Comparison of ENCODE assay signal across 14 cellular contexts in genomic region chr9:136536721-136537241, GRCh38. TPM values are rescaled to one million over a fixed set of nuclear protein-coding genes. Genes with fewer than 3 reads are reported as not detected.
DNase-seq lines count a peak whose midpoint lies in the region; ATAC-seq and TF ChIP-seq lines count a peak whose summit lies in the region.
"Had no signal": no experiment of that assay in that cellular context is flagged by ENCODE, and none has a peak within 500 bp of the region (broad histone marks: within the 10 kb centered on the region; RNA-seq: fewer than 3 reads in every experiment).

No MANE protein-coding gene starts in this region.

- no peak overlapping the region for H3K27ac Mint-ChIP-seq in activated T-cell treated with anti-CD3 and anti-CD28 coated beads, Interleukin-2, amount 50 U/mL, for 72 hours

- H3K27me3 ChIP-seq in DOHH2 (ENCODE audit: control insufficient read depth, low read length), result no peaks in the 10 kb centered on the region
- no peaks in the 10 kb centered on the region for H3K27me3 ChIP-seq in WERI-Rb-1 (ENCODE audit: insufficient read depth, low read depth, severe bottlenecking)
- H3K27me3 ChIP-seq in foreskin keratinocyte, result no peaks in the 10 kb centered on the region
- H3K27me3 ChIP-seq in A673 (replicated peaks; ENCODE audit: insufficient read depth, low read depth, low read length, poor library complexity), result no peaks in the 10 kb centered on the region
- H3K27me3 ChIP-seq: tibial nerve had no signal

- H3K27me3 Mint-ChIP-seq in activated T-cell treated with anti-CD3 and anti-CD28 coated beads, Interleukin-2, amount 50 U/mL, for 72 hours (ENCODE audit: low read depth), result no peaks in the 10 kb centered on the region
- H3K27me3 Mint-ChIP-seq: activated CD4-positive, alpha-beta memory T cell treated with anti-CD3 and anti-CD28 coated beads for 36 hours had no signal

- peaks cover 5% of the 10 kb centered on the region; the same call in 1 of the 2 replicates for H3F3A ChIP-seq in DOHH2 (ENCODE audit: control insufficient read depth, insufficient read depth)

- H3K4me1 ChIP-seq in DOHH2 (ENCODE audit: control insufficient read depth, low read length), result peaks cover 51% of the 10 kb centered on the region
- H3K4me1 ChIP-seq in foreskin keratinocyte, result peaks cover 16% of the 10 kb centered on the region
- peaks cover 2% of the 10 kb centered on the region for H3K4me1 ChIP-seq in A673 (ENCODE audit: insufficient read depth, low read length, poor library complexity, severe bottlenecking)

- intact Hi-C loops in A673 (cut with micrococcal nuclease; ENCODE audit: unreplicated experiment), result no loop called here

- BruUV-seq in A673 (replicated peaks; lab: Mats Ljungman, UMichigan), result no TSS peak

- no peaks in the 10 kb centered on the region for H3K9me2 ChIP-seq in DOHH2 (replicated peaks; ENCODE audit: control insufficient read depth, low read length)

- H3K79me2 ChIP-seq in DOHH2 (ENCODE audit: control insufficient read depth, low read length), result peaks cover 49% of the 10 kb centered on the region

- H3K27ac ChIP-seq in 22Rv1, result no peak overlapping the region
- H3K27ac ChIP-seq in DOHH2 (ENCODE audit: low read depth, low read length), result no peak overlapping the region
- no peak overlapping the region for H3K27ac ChIP-seq in WERI-Rb-1
- no peak overlapping the region for H3K27ac ChIP-seq in foreskin keratinocyte
- no peak overlapping the region for H3K27ac ChIP-seq in A673 (ENCODE audit: low read depth, low read length, poor library complexity, severe bottlenecking)

- peaks cover 0 to 12% of the 10 kb centered on the region in 2 donors for H3K36me3 Mint-ChIP-seq in activated T-cell treated with anti-CD3 and anti-CD28 coated beads, Interleukin-2, amount 50 U/mL, for 72 hours (ENCODE audit: insufficient read depth in 2 of 2)

- H3K4me1 Mint-ChIP-seq in activated T-cell treated with anti-CD3 and anti-CD28 coated beads, Interleukin-2, amount 50 U/mL, for 72 hours (ENCODE audit: low read depth), result peaks cover 76% of the 10 kb centered on the region

- H3K9me3 Mint-ChIP-seq in activated T-cell treated with anti-CD3 and anti-CD28 coated beads, Interleukin-2, amount 50 U/mL, for 72 hours, result no peaks in the 10 kb centered on the region
- H3K9me3 Mint-ChIP-seq: activated CD4-positive, alpha-beta memory T cell treated with anti-CD3 and anti-CD28 coated beads for 36 hours had no signal

- no peak overlapping the region for H3K4me2 ChIP-seq in DOHH2 (ENCODE audit: low read length)

- H3K4me3 Mint-ChIP-seq in activated T-cell treated with anti-CD3 and anti-CD28 coated beads, Interleukin-2, amount 50 U/mL, for 72 hours, result peak overlapping the region in 1 of 2 donors; percentile 9
- H3K4me3 Mint-ChIP-seq: activated CD4-positive, alpha-beta memory T cell treated with anti-CD3 and anti-CD28 coated beads for 36 hours had no signal

- peaks cover 27% of the 10 kb centered on the region for H4K20me1 ChIP-seq in DOHH2 (ENCODE audit: control insufficient read depth, insufficient read depth, low read depth, low read length)

- H3K36me3 ChIP-seq in DOHH2 (ENCODE audit: control insufficient read depth, low read length), result peaks cover 13% of the 10 kb centered on the region; the same call in 1 of the 2 replicates
- peaks cover 41% of the 10 kb centered on the region for H3K36me3 ChIP-seq in WERI-Rb-1
- H3K36me3 ChIP-seq in A673 (ENCODE audit: insufficient read depth, low read length, poor library complexity, severe bottlenecking), result peaks cover 5% of the 10 kb centered on the region

- no peak for DNase-seq in WERI-Rb-1
- DNase-seq in foreskin keratinocyte, result no peak
- no peak for DNase-seq in activated T-cell treated with anti-CD3 and anti-CD28 coated beads, Interleukin-2, amount 50 U/mL, for 72 hours
- no peak for DNase-seq in A673 (ENCODE audit: low spot score)
- DNase-seq: activated CD4-positive, alpha-beta memory T cell treated with anti-CD3 and anti-CD28 coated beads for 36 hours; Karpas-422; kidney glomerular epithelial cell; NCI-H187; T-helper 9 cell had no signal

- CTCF ChIA-PET in A673 (lab: Charles Lee), result no interaction called here

- no peaks in the 10 kb centered on the region for H3K9me3 ChIP-seq in DOHH2 (ENCODE audit: control insufficient read depth, insufficient read depth, low read length)
- no peaks in the 10 kb centered on the region for H3K9me3 ChIP-seq in WERI-Rb-1 (ENCODE audit: severe bottlenecking)
- H3K9me3 ChIP-seq in A673 (ENCODE audit: low read depth, low read length, poor library complexity, severe bottlenecking), result no peaks in the 10 kb centered on the region
- H3K9me3 ChIP-seq: tibial nerve had no signal

- POLR2A ChIA-PET in A673 (lab: Charles Lee; ENCODE audit: low non-redundant PET), result no interaction called here

- TF ChIP-seq CTCF in 22Rv1 (IDR thresholded peaks at IDR 0.05), result peak; percentile 14; the same call in 1 of the 2 replicates
- peak; percentile 41 for TF ChIP-seq CTCF in DOHH2 (IDR thresholded peaks at IDR 0.05; ENCODE audit: low read depth, low read length, poor library complexity, severe bottlenecking)
- peak; percentile 33 for TF ChIP-seq CTCF in WERI-Rb-1 (IDR thresholded peaks at IDR 0.05; ENCODE audit: low read depth, low read length)
- peak; percentile 32 for TF ChIP-seq CTCF in foreskin keratinocyte (conservative IDR thresholded peaks at IDR 0.05)
- no peak; the same call in 1 of the 2 replicates for TF ChIP-seq CTCF in A673 (conservative IDR thresholded peaks at IDR 0.05; ENCODE audit: low read depth, low read length)

- ATAC-seq in foreskin keratinocyte, result no peak
- no peak for ATAC-seq in GM18511 (IDR thresholded peaks at IDR 0.05; ENCODE audit: unreplicated experiment)
- no peak for ATAC-seq in activated T-cell treated with anti-CD3 and anti-CD28 coated beads, Interleukin-2, amount 50 U/mL, for 72 hours (replicated peaks in 1 of 2)
- ATAC-seq in GM19023 (IDR thresholded peaks at IDR 0.05; ENCODE audit: unreplicated experiment), result no peak

- H3K4me3 ChIP-seq in DOHH2 (ENCODE audit: low read length) (no peak overlapping the region), WERI-Rb-1 (ENCODE audit: low read depth, low read length) (no peak overlapping the region), A673 (ENCODE audit: low read depth, low read length, poor library complexity, severe bottlenecking) (no peak overlapping the region)
- H3K4me3 ChIP-seq: tibial nerve had no signal

RNA-seq across cellular contexts. Expression of gene NOTCH1, which starts 9.1 kb away (rescaled TPM):
- total RNA-seq in foreskin keratinocyte (41.9 and 49.8 TPM in 2 replicates), A673 (2021) (37.2 and 50.2 TPM in 2 replicates)
- 8.3 and 11.7 TPM in 2 replicates for polyA plus RNA-seq in foreskin keratinocyte
- total RNA-seq in activated T-cell treated with anti-CD3 and anti-CD28 coated beads, Interleukin-2, amount 50 U/mL, for 72 hours, result 10 to 100 TPM; 71.6 to 84.2 TPM

RNA-seq across cellular contexts. Expression of gene SEC16A, which starts 53.9 kb away (rescaled TPM):
- total RNA-seq in foreskin keratinocyte (61.8 and 68.9 TPM in 2 replicates), A673 (2021) (72.9 and 73.7 TPM in 2 replicates)
- polyA plus RNA-seq in foreskin keratinocyte, result 45.8 and 47.7 TPM in 2 replicates
- total RNA-seq in activated T-cell treated with anti-CD3 and anti-CD28 coated beads, Interleukin-2, amount 50 U/mL, for 72 hours, result 10 to 100 TPM; 69.5 to 74.5 TPM
